7 cellular contexts compared by ENCODE assay signal in genomic region chr1:1737675-1738590, GRCh38. TPM values are rescaled to one million over a fixed set of nuclear protein-coding genes. Genes with fewer than 3 reads are reported as not detected.
A peak's percentile ranks its signal among the peaks of the same experiment; 100 is the strongest.
DNase-seq lines count a peak whose midpoint lies in the region; ATAC-seq and TF ChIP-seq lines count a peak whose summit lies in the region.
"Not testable (repeated sequence)": the region's sequence is repeated elsewhere in the genome, so short reads cannot be mapped to it uniquely, and the experiment has no call there.

No MANE protein-coding gene starts in this region.

- H3K4me3 ChIP-seq in H7 (ENCODE audit: insufficient read depth, low read depth, low read length); right cardiac atrium (ENCODE audit: low read length): not testable (repeated sequence)
- peak overlapping the region; percentile 27; the same call in 1 of the 2 replicates for H3K4me3 ChIP-seq in MM.1S (ENCODE audit: low read length)

- POLR2A ChIA-PET in WTC11 (lab: Charles Lee), result not testable (repeated sequence)

- not testable (repeated sequence) for H2AFZ ChIP-seq in MM.1S (ENCODE audit: low read length)

- H3K9ac ChIP-seq in MM.1S (ENCODE audit: low read length), result not testable (repeated sequence)

- not testable (repeated sequence) for H3K4me3 Mint-ChIP-seq in WTC11; activated T-helper 17 cell treated with anti-CD3 and anti-CD28 coated beads, Interleukin-2, amount 50 U/mL, for 72 hours

- not testable (repeated sequence) for H3K27me3 ChIP-seq in H7 (ENCODE audit: control insufficient read depth, insufficient read depth, low read length); MM.1S (replicated peaks; ENCODE audit: insufficient read depth, low read length); right cardiac atrium (ENCODE audit: control insufficient read depth, insufficient read depth)

- not testable (repeated sequence) for H3K36me3 ChIP-seq in H7 (replicated peaks; ENCODE audit: control insufficient read depth, insufficient read depth, low read length); MM.1S (replicated peaks; ENCODE audit: insufficient read depth, low read length)

- H3K36me3 Mint-ChIP-seq in WTC11, result peaks cover 19% of the 10 kb centered on the region
- peaks cover 42% of the 10 kb centered on the region for H3K36me3 Mint-ChIP-seq in activated T-helper 17 cell treated with anti-CD3 and anti-CD28 coated beads, Interleukin-2, amount 50 U/mL, for 72 hours (ENCODE audit: low read depth)

- ATAC-seq in WTC11, result not testable (repeated sequence)
- ATAC-seq in activated T-helper 17 cell treated with anti-CD3 and anti-CD28 coated beads, Interleukin-2, amount 50 U/mL, for 72 hours (replicated peaks), result peak; percentile 64
- ATAC-seq in right cardiac atrium, result peak; percentile 20 to 47
- peak; percentile 70 for ATAC-seq in stimulated activated naive CD8-positive, alpha-beta T cell treated with anti-CD3 and anti-CD28 coated beads, Interleukin-15, Interleukin-2, amounts not matched to agents 100 U/mL and 50 U/mL, for 24 hours

- intact Hi-C loops in right cardiac atrium (cut with DNase I), result not testable (repeated sequence)

- WGBS in right cardiac atrium, result 93% methylated on average over 31 of the region's 44 CpGs

- not testable (repeated sequence) for TF ChIP-seq CTCF in MM.1S (IDR thresholded peaks at IDR 0.05; ENCODE audit: low read length); WTC11 (IDR thresholded peaks at IDR 0.05)

- not testable (repeated sequence) for H3K79me2 ChIP-seq in MM.1S (ENCODE audit: low read length)

- H3K9me2 ChIP-seq in MM.1S (replicated peaks; ENCODE audit: insufficient read depth, low read length), result not testable (repeated sequence)

- peak overlapping the region; percentile 60; the same call in 1 of the 2 replicates for H3K27ac Mint-ChIP-seq in WTC11
- not testable (repeated sequence) for H3K27ac Mint-ChIP-seq in activated T-helper 17 cell treated with anti-CD3 and anti-CD28 coated beads, Interleukin-2, amount 50 U/mL, for 72 hours

- H3K9me3 Mint-ChIP-seq in WTC11; activated T-helper 17 cell treated with anti-CD3 and anti-CD28 coated beads, Interleukin-2, amount 50 U/mL, for 72 hours: not testable (repeated sequence)

- peak overlapping the region; percentile 69; the same call in 1 of the 2 replicates for H3K27ac ChIP-seq in MM.1S (ENCODE audit: low read length)
- H3K27ac ChIP-seq in right cardiac atrium (ENCODE audit: low read length), result not testable (repeated sequence)

- peak; percentile 23 for DNase-seq in H7
- DNase-seq in MM.1S, result peak; percentile 82
- not testable (repeated sequence) for DNase-seq in WTC11 (ENCODE audit: low spot score); stimulated activated naive CD8-positive, alpha-beta T cell treated with anti-CD3 and anti-CD28 coated beads, Interleukin-15, Interleukin-2, amounts not matched to agents 100 U/mL and 50 U/mL, for 24 hours
- peak in 1 of 3 donors; percentile 56 for DNase-seq in right cardiac atrium
- peak; percentile 84 for DNase-seq in mesenteric fat pad (ENCODE audit: low spot score)

- not testable (repeated sequence) for H3K27me3 Mint-ChIP-seq in WTC11 (ENCODE audit: low read depth); activated T-helper 17 cell treated with anti-CD3 and anti-CD28 coated beads, Interleukin-2, amount 50 U/mL, for 72 hours

- H3K4me2 ChIP-seq in MM.1S (ENCODE audit: low read depth, low read length), result peak overlapping the region; percentile 52; the same call in 1 of the 2 replicates

- H3K4me1 ChIP-seq in MM.1S (ENCODE audit: low read length); right cardiac atrium (ENCODE audit: control insufficient read depth, insufficient read depth, low read length): not testable (repeated sequence)

- H3F3A ChIP-seq in MM.1S (ENCODE audit: insufficient read depth, low read length), result not testable (repeated sequence)

- not testable (repeated sequence) for H3K4me1 Mint-ChIP-seq in WTC11; activated T-helper 17 cell treated with anti-CD3 and anti-CD28 coated beads, Interleukin-2, amount 50 U/mL, for 72 hours

- CTCF ChIA-PET in WTC11 (lab: Charles Lee), result not testable (repeated sequence)

- not testable (repeated sequence) for H4K20me1 ChIP-seq in MM.1S (ENCODE audit: insufficient read depth, low read length)

- H3K9me3 ChIP-seq in MM.1S (replicated peaks; ENCODE audit: insufficient read depth, low read length); right cardiac atrium (ENCODE audit: control insufficient read depth, low read length): not testable (repeated sequence)

RNA-seq across cellular contexts. Expression of gene CDK11A, which starts 13.8 kb away (rescaled TPM):
- total RNA-seq in H7 (2014; rRNA removed; shearing (Covaris generic)), result 18.6 and 26.2 TPM in 2 replicates
- total RNA-seq in WTC11 (2021) (47.8 to 54.7 TPM (median 52.0 TPM) in 3 replicates), right cardiac atrium (10 to 100 TPM; 16.9 to 25.4 (median 21.8) TPM), mesenteric fat pad (45.5 TPM)
- total RNA-seq in activated T-helper 17 cell treated with anti-CD3 and anti-CD28 coated beads, Interleukin-2, amount 50 U/mL, for 72 hours, result 10 to 100 TPM; 51.8 to 65.6 TPM
- 21.6 TPM for polyA plus RNA-seq in right cardiac atrium

RNA-seq across cellular contexts. Expression of gene NADK, which starts 40.3 kb away (rescaled TPM):
- 111 and 175 TPM in 2 replicates for total RNA-seq in H7 (2014; rRNA removed; shearing (Covaris generic))
- total RNA-seq in WTC11 (2021) (106 to 124 TPM (median 119 TPM) in 3 replicates), right cardiac atrium (10 to 100 TPM; 31.8 to 42.8 (median 38.2) TPM), mesenteric fat pad (165 TPM)
- total RNA-seq in activated T-helper 17 cell treated with anti-CD3 and anti-CD28 coated beads, Interleukin-2, amount 50 U/mL, for 72 hours, result 10 to 100 TPM; 39.0 to 90.2 TPM
- 25.5 TPM for polyA plus RNA-seq in right cardiac atrium

RNA-seq across cellular contexts. Expression of gene SLC35E2B, which starts 45.3 kb away (rescaled TPM):
- 47.4 and 54.8 TPM in 2 replicates for total RNA-seq in H7 (2014; rRNA removed; shearing (Covaris generic))
- 51.3 to 51.6 TPM (median 51.6 TPM) in 3 replicates for total RNA-seq in WTC11 (2021)
- 10 to 100 TPM; 31.4 to 38.5 TPM for total RNA-seq in activated T-helper 17 cell treated with anti-CD3 and anti-CD28 coated beads, Interleukin-2, amount 50 U/mL, for 72 hours
- total RNA-seq in right cardiac atrium, result 10 to 100 TPM; 16.9 to 29.5 (median 26.2) TPM
- 14.3 TPM for polyA plus RNA-seq in right cardiac atrium
- 27.7 TPM for total RNA-seq in mesenteric fat pad
